12 cellular contexts compared by ENCODE assay signal in genomic region chr2:159677654-159678053, GRCh38. TPM values are rescaled to one million over a fixed set of nuclear protein-coding genes. Genes with fewer than 3 reads are reported as not detected.
DNase-seq lines count a peak whose midpoint lies in the region; ATAC-seq and TF ChIP-seq lines count a peak whose summit lies in the region.
"Had no signal": no experiment of that assay in that cellular context is flagged by ENCODE, and none has a peak within 500 bp of the region (broad histone marks: within the 10 kb centered on the region; RNA-seq: fewer than 3 reads in every experiment).

No MANE protein-coding gene starts in this region.

- H3K36me3 ChIP-seq in OCI-LY3 (replicated peaks; ENCODE audit: low read depth, low read length) (no peaks in the 10 kb centered on the region), endodermal cell (ENCODE audit: control insufficient read depth, insufficient read depth, low read length) (no peaks in the 10 kb centered on the region)
- H3K36me3 ChIP-seq: brain microvascular endothelial cell had no signal

- no peaks in the 10 kb centered on the region for H3K27me3 Mint-ChIP-seq in endodermal cell (ENCODE audit: insufficient read depth)

- H3K79me2 ChIP-seq in OCI-LY3 (ENCODE audit: low read length): no peaks in the 10 kb centered on the region

- no peak overlapping the region for H2AFZ ChIP-seq in OCI-LY3 (ENCODE audit: low read depth, low read length)

- TF ChIP-seq CTCF in OCI-LY3 (IDR thresholded peaks at IDR 0.05; ENCODE audit: low read depth, low read length) (peak; percentile 41; the same call in 1 of the 2 replicates), endodermal cell (conservative IDR thresholded peaks at IDR 0.05) (peak; percentile 22), retinal pigment epithelial cell (conservative IDR thresholded peaks at IDR 0.05; ENCODE audit: low read depth, low read length) (peak; percentile 42)

- H3K4me3 ChIP-seq in OCI-LY3 (ENCODE audit: low read length) (no peak overlapping the region), endodermal cell (ENCODE audit: low read length) (no peak overlapping the region), retinal pigment epithelial cell (ENCODE audit: low read length) (no peak overlapping the region)

- DNase-seq in NCI-H1105 treated with DMSO at 0.1 percent for 48 hours (lab: John Stamatoyannopoulos, UW): peak; percentile 20
- DNase-seq in NCI-H1105 (lab: John Stamatoyannopoulos, UW): no peak
- DNase-seq in endodermal cell: no peak
- DNase-seq in retinal pigment epithelial cell (ENCODE audit: low read depth): no peak
- DNase-seq in anterior cingulate cortex (lab: John Stamatoyannopoulos, UW): no peak
- DNase-seq: 8988T, brain microvascular endothelial cell, retina had no signal

- no peak for ATAC-seq in HG02970 (IDR thresholded peaks at IDR 0.05; ENCODE audit: low FRiP score, unreplicated experiment)
- ATAC-seq in HG03457 (IDR thresholded peaks at IDR 0.05; ENCODE audit: unreplicated experiment): no peak
- ATAC-seq: activated CD4-positive, CD25-positive, alpha-beta regulatory T cell treated with anti-CD3 and anti-CD28 coated beads, Interleukin-2, amount 50 U/mL, for 24 hours had no signal

- no peaks in the 10 kb centered on the region for H3K4me1 ChIP-seq in OCI-LY3 (ENCODE audit: low read length)
- H3K4me1 ChIP-seq in endodermal cell (ENCODE audit: control insufficient read depth, insufficient read depth, low read length): no peaks in the 10 kb centered on the region

- no peaks in the 10 kb centered on the region for H3K9me3 ChIP-seq in OCI-LY3 (ENCODE audit: insufficient read depth, low read length)
- no peaks in the 10 kb centered on the region for H3K9me3 ChIP-seq in endodermal cell (ENCODE audit: control insufficient read depth, low read length)

- no peak overlapping the region for H3K27ac ChIP-seq in OCI-LY3 (ENCODE audit: low read length)
- H3K27ac ChIP-seq in endodermal cell (ENCODE audit: low read depth, low read length): no peak overlapping the region
- H3K27ac ChIP-seq: brain microvascular endothelial cell had no signal

- no peaks in the 10 kb centered on the region for H3K9me3 Mint-ChIP-seq in endodermal cell

- H3K27ac Mint-ChIP-seq in endodermal cell: no peak overlapping the region

- H4K20me1 ChIP-seq in OCI-LY3 (ENCODE audit: insufficient read depth, low read length): no peaks in the 10 kb centered on the region

- H3K27me3 ChIP-seq in OCI-LY3 (ENCODE audit: low read depth, low read length) (no peaks in the 10 kb centered on the region), endodermal cell (ENCODE audit: control insufficient read depth, insufficient read depth, low read length, poor library complexity, severe bottlenecking) (no peaks in the 10 kb centered on the region)
- H3K27me3 ChIP-seq: brain microvascular endothelial cell had no signal

- H3K4me3 Mint-ChIP-seq in endodermal cell: no peak overlapping the region

- no peaks in the 10 kb centered on the region for H3K4me1 Mint-ChIP-seq in endodermal cell

- no peak overlapping the region for H3K4me2 ChIP-seq in OCI-LY3 (ENCODE audit: low read length)

- H3K9ac ChIP-seq in OCI-LY3 (ENCODE audit: low read length) (no peak overlapping the region), endodermal cell (ENCODE audit: extremely low read depth, low read length, poor library complexity, severe bottlenecking) (no peak overlapping the region)

- no peaks in the 10 kb centered on the region for H3K36me3 Mint-ChIP-seq in endodermal cell (ENCODE audit: low read depth)

- 90% methylated on average over 1 of the region's 1 CpG; no CpG with 5 or more reads in 1 of the 2 experiments for WGBS in endodermal cell (ENCODE audit: insufficient coverage in 1 of 2, insufficient read length in 1 of 2), 2 experiments

RNA-seq across cellular contexts. Expression of gene MARCHF7, which starts 34.7 kb away (rescaled TPM):
- total RNA-seq in endodermal cell: 100 to 1,000 TPM; 105 to 125 TPM
- 148 TPM for polyA plus RNA-seq in endodermal cell (2013, experiment 1 of 2)
- 143 TPM for polyA plus RNA-seq in endodermal cell (2013, experiment 2 of 2)
